ENCODE assay signal across 20 cellular contexts in genomic region chr11:43393765-43394355, GRCh38. TPM values are rescaled to one million over a fixed set of nuclear protein-coding genes. Genes with fewer than 3 reads are reported as not detected.
DNase-seq lines count a peak whose midpoint lies in the region; ATAC-seq and TF ChIP-seq lines count a peak whose summit lies in the region.
"Had no signal": no experiment of that assay in that cellular context is flagged by ENCODE, and none has a peak within 500 bp of the region (broad histone marks: within the 10 kb centered on the region; RNA-seq: fewer than 3 reads in every experiment).

No MANE protein-coding gene starts in this region.

- DNase-seq in activated naive CD4-positive, alpha-beta T cell (lab: John Stamatoyannopoulos, UW), result no peak
- DNase-seq in body of pancreas, result peak; percentile 66 to 79 (median 70)
- peak; percentile 73 for DNase-seq in left cardiac atrium
- DNase-seq in testis, result peak; percentile 23
- DNase-seq in NCI-H2196 (lab: John Stamatoyannopoulos, UW; ENCODE audit: unreplicated experiment), result no peak
- DNase-seq in HK-2 (ENCODE audit: unreplicated experiment), result no peak
- DNase-seq: ACHN; activated CD4-positive, CD25-positive, alpha-beta regulatory T cell treated with anti-CD3 and anti-CD28 coated beads, Interleukin-2, amount 50 U/mL, for 72 hours; CD8-positive, alpha-beta T cell; central memory CD4-positive, alpha-beta T cell; kidney; NCI-H1048; occipital lobe; T-cell had no signal

- H3K27ac ChIP-seq in body of pancreas (peak overlapping the region in 1 of 4 donors; percentile 32), testis (no peak overlapping the region)

- H3K4me1 ChIP-seq in body of pancreas (peaks cover 14% of the 10 kb centered on the region), testis (no peaks in the 10 kb centered on the region)
- H3K4me1 ChIP-seq: HAP-1 had no signal

- no peaks in the 10 kb centered on the region for H3K27me3 Mint-ChIP-seq in activated naive CD4-positive, alpha-beta T cell treated with anti-CD3 and anti-CD28 coated beads, Interleukin-2, amount 50 U/mL, for 24 hours
- H3K27me3 Mint-ChIP-seq: activated naive CD8-positive, alpha-beta T cell; IgD-negative memory B cell; T-cell; type B pancreatic cell had no signal

- H3K4me3 ChIP-seq in body of pancreas, result no peak overlapping the region
- H3K4me3 ChIP-seq in testis, result no peak overlapping the region
- H3K4me3 ChIP-seq: HAP-1 had no signal

- ATAC-seq in body of pancreas (peak; percentile 77), left cardiac atrium (peak; percentile 84 to 87), HG02885 (IDR thresholded peaks at IDR 0.05; ENCODE audit: poor library complexity, unreplicated experiment) (no peak)
- ATAC-seq: CD8-positive, alpha-beta T cell; T-cell had no signal

- H3K9me3 ChIP-seq in body of pancreas, result no peaks in the 10 kb centered on the region
- H3K9me3 ChIP-seq in testis, result no peaks in the 10 kb centered on the region
- H3K9me3 ChIP-seq: HAP-1 had no signal

- H3K4me1 Mint-ChIP-seq in activated naive CD4-positive, alpha-beta T cell treated with anti-CD3 and anti-CD28 coated beads, Interleukin-2, amount 50 U/mL, for 24 hours, result peaks cover 35% of the 10 kb centered on the region

- H3K36me3 Mint-ChIP-seq in activated naive CD4-positive, alpha-beta T cell treated with anti-CD3 and anti-CD28 coated beads, Interleukin-2, amount 50 U/mL, for 24 hours, result peaks cover 21% of the 10 kb centered on the region

- 59 to 61% methylated on average over 2 of the region's 2 CpGs for WGBS in body of pancreas, 2 donors
- 73 to 74% methylated on average over 2 of the region's 2 CpGs for WGBS in testis, 2 donors

- H3K27ac Mint-ChIP-seq in activated naive CD4-positive, alpha-beta T cell treated with anti-CD3 and anti-CD28 coated beads, Interleukin-2, amount 50 U/mL, for 24 hours, result peak overlapping the region; percentile 36
- H3K27ac Mint-ChIP-seq: IgD-negative memory B cell, type B pancreatic cell had no signal

- intact Hi-C loops in body of pancreas (cut with DNase I), result no loop called here
- intact Hi-C loops in left cardiac atrium (cut with DNase I), result no loop called here
- intact Hi-C loops in testis (cut with DNase I; ENCODE audit: low total_unique reads), result no loop called here

- no peak overlapping the region for H3K4me3 Mint-ChIP-seq in activated naive CD4-positive, alpha-beta T cell treated with anti-CD3 and anti-CD28 coated beads, Interleukin-2, amount 50 U/mL, for 24 hours
- H3K4me3 Mint-ChIP-seq: activated naive CD8-positive, alpha-beta T cell; CD8-positive, alpha-beta T cell; IgD-negative memory B cell; T-cell; type B pancreatic cell had no signal

- H3K36me3 ChIP-seq in body of pancreas (replicated peaks in 1 of 2; ENCODE audit: insufficient read depth in 1 of 2, low read depth in 2 of 2), result peaks cover 0 to 8% of the 10 kb centered on the region in 2 donors
- no peaks in the 10 kb centered on the region for H3K36me3 ChIP-seq in testis (ENCODE audit: low read depth, missing control alignments)

- TF ChIP-seq CTCF in body of pancreas (IDR thresholded peaks at IDR 0.05), result no peak
- TF ChIP-seq CTCF in testis (IDR thresholded peaks at IDR 0.05), result no peak

- TF ChIP-seq POLR2A in body of pancreas (IDR thresholded peaks at IDR 0.05) (no peak), testis (IDR thresholded peaks at IDR 0.05) (no peak)

- H3K9me3 Mint-ChIP-seq in activated naive CD4-positive, alpha-beta T cell treated with anti-CD3 and anti-CD28 coated beads, Interleukin-2, amount 50 U/mL, for 24 hours, result no peaks in the 10 kb centered on the region
- H3K9me3 Mint-ChIP-seq: CD8-positive, alpha-beta T cell; IgD-negative memory B cell; T-cell; type B pancreatic cell had no signal

- H3K27me3 ChIP-seq in body of pancreas (no peaks in the 10 kb centered on the region), testis (no peaks in the 10 kb centered on the region)

RNA-seq across cellular contexts. Expression of gene TTC17, which starts 35.1 kb away (rescaled TPM):
- total RNA-seq in body of pancreas (100 to 1,000 TPM in 1 of 2 donors, 10 to 100 TPM in 1; 99.1 to 195 TPM), left cardiac atrium (10 to 100 TPM; 34.1 to 40.2 TPM), testis (100 to 1,000 TPM; 134 to 141 TPM)
- polyA plus RNA-seq in testis (ENCODE audit: insufficient read depth, low read depth, low replicate concordance), result 74.9 TPM

Comparison
In these comparisons a context has a peak if more than half of its experiments do, and no peak if none do; other contexts are left out.
1. DNase-seq: peak in body of pancreas (4 of 4), left cardiac atrium (single experiment) and testis (single experiment); none in activated naive CD4-positive, alpha-beta T cell (0 of 4), NCI-H2196 (single experiment) and HK-2 (single experiment).